In the genomic region with DNA sequence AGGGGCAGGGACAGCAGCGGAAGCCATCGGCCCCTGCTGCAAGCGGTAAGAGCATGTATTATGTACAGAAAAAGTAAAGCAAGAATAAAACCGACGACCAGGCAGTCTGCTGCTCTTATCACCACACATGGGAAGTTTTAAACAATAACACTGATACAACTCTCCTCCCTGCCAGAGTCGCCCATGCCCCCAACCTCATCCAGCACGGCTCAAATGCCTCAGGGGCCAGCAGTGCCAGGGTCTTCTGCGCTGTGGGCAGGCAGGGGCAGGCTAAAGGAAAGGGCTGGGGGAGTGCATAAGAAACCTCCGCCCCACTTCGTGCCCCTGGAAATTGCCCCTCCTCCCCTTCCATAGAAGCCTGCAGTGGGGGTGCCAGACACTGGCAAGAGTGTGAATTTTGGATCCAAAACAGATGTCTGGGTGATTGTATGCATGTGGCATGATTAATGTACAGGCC, we compare ENCODE assay signal across 21 cellular contexts. TPM values are rescaled to one million over a fixed set of nuclear protein-coding genes. Genes with fewer than 3 reads are reported as not detected.
DNase-seq lines count a peak whose midpoint lies in the region; ATAC-seq, FAIRE-seq and TF ChIP-seq lines count a peak whose summit lies in the region.
"Had no signal": no experiment of that assay in that cellular context is flagged by ENCODE, and none has a peak within 500 bp of the region (broad histone marks: within the 10 kb centered on the region; RNA-seq: fewer than 3 reads in every experiment).

No MANE protein-coding gene starts in this region.

- no peak for ATAC-seq in heart right ventricle
- no peak for ATAC-seq in left lobe of liver
- no peak for ATAC-seq in sciatic nerve
- ATAC-seq: CD8-positive, alpha-beta T cell had no signal

- no peak overlapping the region for H3K4me3 Mint-ChIP-seq in T-helper 2 cell treated with Interferon-gamma antibody and Interleukin-4, amounts not matched to agents 5 μg/mL and 100 μg/mL, for 36 hours
- H3K4me3 Mint-ChIP-seq: CD8-positive, alpha-beta T cell had no signal

- H3K9me3 ChIP-seq in heart right ventricle, result peaks cover 0 to 17% (median 0%) of the 10 kb centered on the region in 11 donors

- no peak overlapping the region for H3K27ac Mint-ChIP-seq in T-helper 2 cell treated with Interferon-gamma antibody and Interleukin-4, amounts not matched to agents 5 μg/mL and 100 μg/mL, for 36 hours
- H3K27ac Mint-ChIP-seq: CD8-positive, alpha-beta T cell had no signal

- peaks cover 0 to 40% (median 29%) of the 10 kb centered on the region in 7 donors for H3K27me3 ChIP-seq in heart right ventricle

- 43 to 45% methylated on average over 10 of the region's 10 CpGs for WGBS in heart right ventricle, 2 donors

- no peaks in the 10 kb centered on the region for H3K4me1 ChIP-seq in heart right ventricle

- TF ChIP-seq CTCF in heart right ventricle (IDR thresholded peaks at IDR 0.05) (no peak), D721Med (IDR thresholded peaks at IDR 0.05; ENCODE audit: insufficient read depth, missing control alignments) (no peak)

- intact Hi-C loops in cardiac septum (cut with DNase I) (no loop called here), heart right ventricle (cut with DNase I) (no loop called here), sciatic nerve (cut with DNase I) (no loop called here)

- H3K9me3 Mint-ChIP-seq in T-helper 2 cell treated with Interferon-gamma antibody and Interleukin-4, amounts not matched to agents 5 μg/mL and 100 μg/mL, for 36 hours, result no peaks in the 10 kb centered on the region

- DNase-seq in cardiac septum (ENCODE audit: low spot score) (peak; percentile 55), heart right ventricle (no peak), left lobe of liver (ENCODE audit: low spot score) (peak; percentile 14), sciatic nerve (ENCODE audit: low spot score) (peak; percentile 35), KBM-7 (no peak), D721Med (ENCODE audit: insufficient read length, low spot score) (no peak), NCI-H510A (lab: John Stamatoyannopoulos, UW) (no peak)
- no peak for DNase-seq in T-helper 2 cell treated with Interferon-gamma antibody and Interleukin-4, amounts not matched to agents 5 μg/mL and 100 μg/mL, for 36 hours (ENCODE audit: low spot score)
- DNase-seq: CD8-positive, alpha-beta T cell; DND-41; GM23248; MV-4-11; NCI-H1417 treated with DMSO at 0.1 percent for 48 hours; NCI-H1930; NCI-H2171; NCI-H446; RPMI8226; SIG-M5 had no signal

- H3K36me3 Mint-ChIP-seq in T-helper 2 cell treated with Interferon-gamma antibody and Interleukin-4, amounts not matched to agents 5 μg/mL and 100 μg/mL, for 36 hours (ENCODE audit: low read depth), result no peaks in the 10 kb centered on the region
- H3K36me3 Mint-ChIP-seq: CD8-positive, alpha-beta T cell had no signal

- no peak overlapping the region for H3K4me3 ChIP-seq in heart right ventricle
- H3K4me3 ChIP-seq: GM23248 had no signal

- H3K36me3 ChIP-seq in heart right ventricle, result no peaks in the 10 kb centered on the region

- H3K27me3 Mint-ChIP-seq in T-helper 2 cell treated with Interferon-gamma antibody and Interleukin-4, amounts not matched to agents 5 μg/mL and 100 μg/mL, for 36 hours (ENCODE audit: low read depth), result peaks cover 3% of the 10 kb centered on the region

- FAIRE-seq in D721Med (lab: Jason Lieb, UNC), result no peak
- FAIRE-seq: G401.6 had no signal

- no peaks in the 10 kb centered on the region for H3K4me1 Mint-ChIP-seq in T-helper 2 cell treated with Interferon-gamma antibody and Interleukin-4, amounts not matched to agents 5 μg/mL and 100 μg/mL, for 36 hours (ENCODE audit: low read depth)

- in situ Hi-C loops in KBM-7 (cut with MboI; ENCODE audit: low pct_unique_long_range_greater_than_20kb, low sequenced_read_pairs), result no loop called here

- no peak overlapping the region for H3K27ac ChIP-seq in heart right ventricle
- H3K27ac ChIP-seq: GM23248 had no signal

RNA-seq across cellular contexts. Expression of a gene that starts 10.1 kb away (rescaled TPM):
- total RNA-seq in cardiac septum (not detected), heart right ventricle (not detected), left lobe of liver (not detected), sciatic nerve (not detected)
- polyA plus RNA-seq in heart right ventricle, result not detected
- total RNA-seq: A172; CD8-positive, alpha-beta T cell; GM23248 had no signal
- polyA plus RNA-seq: BJ, GM23248 had no signal

Comparison
In these comparisons a context has a peak if more than half of its experiments do, and no peak if none do; other contexts are left out.
1. DNase-seq: peak in cardiac septum (single experiment), left lobe of liver (single experiment) and sciatic nerve (single experiment); none in heart right ventricle (0 of 2), KBM-7 (single experiment), D721Med (single experiment), T-helper 2 cell treated with Interferon-gamma antibody and Interleukin-4, amounts not matched to agents 5 μg/mL and 100 μg/mL, for 36 hours (single experiment) and NCI-H510A (single experiment).